In genomic region chr5:174147012-174147411, GRCh38 we compare ENCODE assay signal across 8 cellular contexts.
DNase-seq lines count a peak whose midpoint lies in the region; TF ChIP-seq lines count a peak whose summit lies in the region.
"Not testable (repeated sequence)": the region's sequence is repeated elsewhere in the genome, so short reads cannot be mapped to it uniquely, and the experiment has no call there.

No MANE protein-coding gene starts in this region.

- not testable (repeated sequence) for H3K4me3 Mint-ChIP-seq in type B pancreatic cell

- peak overlapping the region; percentile 83 for H3K27ac ChIP-seq in caudate nucleus (ENCODE audit: low read depth, low read length)
- H3K27ac ChIP-seq in right atrium auricular region: not testable (repeated sequence)

- not testable (repeated sequence) for H3K4me1 ChIP-seq in right atrium auricular region

- not testable (repeated sequence) for H3K9me3 ChIP-seq in right atrium auricular region

- H3K4me3 ChIP-seq in right atrium auricular region: not testable (repeated sequence)

- DNase-seq in COLO668 (lab: John Stamatoyannopoulos, UW; ENCODE audit: unreplicated experiment) (peak; percentile 82), DMS53 (lab: John Stamatoyannopoulos, UW) (peak; percentile 98), NCI-H2029 (lab: John Stamatoyannopoulos, UW) (peak; percentile 87), NCI-H510A (lab: John Stamatoyannopoulos, UW) (peak; percentile 43), NCI-H748 treated with DMSO at 0.1 percent for 48 hours (lab: John Stamatoyannopoulos, UW) (peak; percentile 80), right atrium auricular region (ENCODE audit: low spot score) (peak; percentile 21), type B pancreatic cell (ENCODE audit: extremely low spot score, unreplicated experiment) (peak; percentile 45)
- not testable (repeated sequence) for DNase-seq in caudate nucleus (lab: John Stamatoyannopoulos, UW)

- H3K27me3 Mint-ChIP-seq in type B pancreatic cell: peaks cover 41% of the 10 kb centered on the region

- H3K36me3 ChIP-seq in right atrium auricular region: not testable (repeated sequence)

- not testable (repeated sequence) for H3K36me3 Mint-ChIP-seq in type B pancreatic cell

- not testable (repeated sequence) for H3K9me3 Mint-ChIP-seq in type B pancreatic cell

- not testable (repeated sequence) for H3K27me3 ChIP-seq in right atrium auricular region

- H3K4me1 Mint-ChIP-seq in type B pancreatic cell (ENCODE audit: unreplicated experiment): not testable (repeated sequence)

- not testable (repeated sequence) for TF ChIP-seq CTCF in right atrium auricular region (IDR thresholded peaks at IDR 0.05); type B pancreatic cell (conservative IDR thresholded peaks at IDR 0.05)

- not testable (repeated sequence) for H3K27ac Mint-ChIP-seq in type B pancreatic cell
